ENCODE assay signal across 23 cellular contexts in the genomic region with DNA sequence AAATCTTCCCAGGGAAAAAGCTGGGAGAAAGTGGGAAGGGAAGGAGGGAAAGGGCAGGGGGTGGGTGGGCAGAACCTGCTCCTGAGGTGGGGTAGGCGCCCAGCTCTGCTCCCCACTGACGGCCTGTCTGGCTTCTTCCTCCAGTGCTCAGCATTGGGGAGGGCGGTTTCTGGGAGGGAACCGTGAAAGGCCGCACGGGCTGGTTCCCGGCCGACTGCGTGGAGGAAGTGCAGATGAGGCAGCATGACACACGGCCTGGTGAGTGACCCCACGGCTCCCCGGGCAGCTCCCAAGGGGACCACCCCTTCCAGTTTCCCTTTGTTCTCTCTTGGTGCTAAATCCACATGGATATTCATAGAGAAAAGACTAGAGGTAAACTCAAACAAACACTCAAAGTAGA. TPM values are rescaled to one million over a fixed set of nuclear protein-coding genes. Genes with fewer than 3 reads are reported as not detected.
DNase-seq lines count a peak whose midpoint lies in the region; ATAC-seq and TF ChIP-seq lines count a peak whose summit lies in the region.
"Had no signal": no experiment of that assay in that cellular context is flagged by ENCODE, and none has a peak within 500 bp of the region (broad histone marks: within the 10 kb centered on the region; RNA-seq: fewer than 3 reads in every experiment).

No MANE protein-coding gene starts in this region.

- peak; percentile 31 for DNase-seq in Right ventricle myocardium inferior (ENCODE audit: missing footprints)
- no peak for DNase-seq in right atrium auricular region (ENCODE audit: low spot score)
- peak; percentile 66 for DNase-seq in cardiac septum (ENCODE audit: low spot score)
- no peak for DNase-seq in type B pancreatic cell (ENCODE audit: extremely low spot score, unreplicated experiment)
- DNase-seq in PC-9: no peak
- DNase-seq: activated gamma-delta T cell; CD4-positive, alpha-beta memory T cell; effector CD4-positive, alpha-beta T cell; mammary epithelial cell; NCI-H1930; NCI-H510A; nucleus accumbens; stimulated activated naive CD4-positive, alpha-beta T cell; uterus had no signal

- ATAC-seq in Right ventricle myocardium inferior: no peak
- ATAC-seq in GM19328 (IDR thresholded peaks at IDR 0.05; ENCODE audit: unreplicated experiment): no peak
- ATAC-seq in GM19351 (IDR thresholded peaks at IDR 0.05; ENCODE audit: unreplicated experiment): no peak
- ATAC-seq: body of pancreas had no signal

- H3K4me2 ChIP-seq in neural cell (ENCODE audit: low read length) (no peak overlapping the region), PC-9 (no peak overlapping the region)

- H4K20me1 ChIP-seq in neural cell (ENCODE audit: insufficient read depth): no peaks in the 10 kb centered on the region
- H4K20me1 ChIP-seq in PC-9 (ENCODE audit: insufficient read depth): no peaks in the 10 kb centered on the region

- H3K36me3 ChIP-seq in right atrium auricular region (no peaks in the 10 kb centered on the region), neural cell (ENCODE audit: insufficient read depth, low read length) (no peaks in the 10 kb centered on the region), PC-9 (ENCODE audit: low read depth) (no peaks in the 10 kb centered on the region)
- H3K36me3 ChIP-seq: uterus had no signal

- H3K9me3 ChIP-seq in right atrium auricular region (no peaks in the 10 kb centered on the region), neural cell (ENCODE audit: low read length) (no peaks in the 10 kb centered on the region), PC-9 (ENCODE audit: insufficient read depth, low read depth) (no peaks in the 10 kb centered on the region)
- H3K9me3 ChIP-seq: body of pancreas, uterus had no signal

- CTCF ChIA-PET in PC-9 (lab: Charles Lee): no interaction called here

- H3K4me1 ChIP-seq in right atrium auricular region (peaks cover 0 to 34% of the 10 kb centered on the region in 2 donors), PC-9 (replicated peaks; ENCODE audit: insufficient read depth) (0 out of 2 replicates have a peak, but pooled peaks cover 4% of the 10 kb centered on the region)

- H2AFZ ChIP-seq in neural cell (ENCODE audit: low read depth, low read length) (no peak overlapping the region), PC-9 (no peak overlapping the region)

- peaks cover 4% of the 10 kb centered on the region for H3F3A ChIP-seq in neural cell (ENCODE audit: insufficient read depth, low read length, poor library complexity, severe bottlenecking)
- peaks cover 16% of the 10 kb centered on the region; the same call in 1 of the 2 replicates for H3F3A ChIP-seq in PC-9 (ENCODE audit: insufficient read depth, low read depth)

- H3K79me2 ChIP-seq in neural cell (replicated peaks; ENCODE audit: insufficient read depth, low read length) (no peaks in the 10 kb centered on the region), PC-9 (ENCODE audit: low read depth) (no peaks in the 10 kb centered on the region)

- no peak for TF ChIP-seq RAD21 in neural cell (conservative IDR thresholded peaks at IDR 0.05)

- no peaks in the 10 kb centered on the region for H3K9me3 Mint-ChIP-seq in type B pancreatic cell
- H3K9me3 Mint-ChIP-seq: CD4-positive, alpha-beta memory T cell had no signal

- H3K27ac Mint-ChIP-seq in type B pancreatic cell: peak overlapping the region; percentile 21
- H3K27ac Mint-ChIP-seq: CD4-positive, alpha-beta memory T cell had no signal

- TF ChIP-seq CTCF in right atrium auricular region (IDR thresholded peaks at IDR 0.05) (no peak), neural cell (IDR thresholded peaks at IDR 0.05; ENCODE audit: poor library complexity, severe bottlenecking) (no peak), type B pancreatic cell (conservative IDR thresholded peaks at IDR 0.05) (no peak), PC-9 (conservative IDR thresholded peaks at IDR 0.05) (no peak)

- intact Hi-C loops in Right ventricle myocardium inferior (cut with DNase I) (no loop called here), cardiac septum (cut with DNase I) (no loop called here), PC-9 (cut with micrococcal nuclease; ENCODE audit: unreplicated experiment) (no loop called here)

- H3K27ac ChIP-seq in right atrium auricular region (no peak overlapping the region), neural cell (ENCODE audit: low read length) (no peak overlapping the region), PC-9 (no peak overlapping the region)
- H3K27ac ChIP-seq: body of pancreas, uterus had no signal

- peaks cover 7% of the 10 kb centered on the region for H3K36me3 Mint-ChIP-seq in type B pancreatic cell
- H3K36me3 Mint-ChIP-seq: CD4-positive, alpha-beta memory T cell had no signal

- TF ChIP-seq EP300 in neural cell (conservative IDR thresholded peaks at IDR 0.05; ENCODE audit: poor library complexity, severe bottlenecking): no peak

- H3K9me2 ChIP-seq in neural cell (ENCODE audit: insufficient read depth, low read length) (no peaks in the 10 kb centered on the region), PC-9 (ENCODE audit: insufficient read depth) (no peaks in the 10 kb centered on the region)

- peak overlapping the region; percentile 77 for H3K4me3 Mint-ChIP-seq in type B pancreatic cell
- H3K4me3 Mint-ChIP-seq: CD4-positive, alpha-beta memory T cell had no signal

- no peak overlapping the region for H3K9ac ChIP-seq in neural cell (ENCODE audit: low read length)

- POLR2A ChIA-PET in PC-9 (lab: Charles Lee; ENCODE audit: unreplicated experiment): no interaction called here

- peaks cover 15% of the 10 kb centered on the region for H3K4me1 Mint-ChIP-seq in type B pancreatic cell (ENCODE audit: unreplicated experiment)

- H3K4me3 ChIP-seq in right atrium auricular region (no peak overlapping the region), neural cell (ENCODE audit: low read length) (peak overlapping the region; percentile 73), PC-9 (no peak overlapping the region)
- H3K4me3 ChIP-seq: body of pancreas, uterus had no signal

- H3K27me3 Mint-ChIP-seq in type B pancreatic cell: peaks cover 3% of the 10 kb centered on the region

- BruUV-seq in PC-9 (replicated peaks; lab: Mats Ljungman, UMichigan): no TSS peak

- no peaks in the 10 kb centered on the region for H3K27me3 ChIP-seq in right atrium auricular region
- H3K27me3 ChIP-seq in neural cell (ENCODE audit: insufficient read depth, low read depth, low read length): no peaks in the 10 kb centered on the region
- H3K27me3 ChIP-seq in PC-9 (ENCODE audit: insufficient read depth, low read depth): no peaks in the 10 kb centered on the region
- H3K27me3 ChIP-seq: body of pancreas had no signal

TF ChIP-seq in neural cell, 6 proteins besides CTCF, POLR2A, EP300 and RAD21:
- TF ChIP-seq TAF1 (IDR thresholded peaks at IDR 0.05; ENCODE audit: low read depth): no peak
- no peak for TF ChIP-seq SMC3 (conservative IDR thresholded peaks at IDR 0.05; ENCODE audit: poor library complexity)
- no peak for TF ChIP-seq MXI1 (conservative IDR thresholded peaks at IDR 0.05; ENCODE audit: poor library complexity, severe bottlenecking)
- TF ChIP-seq POLR2AphosphoS5 (IDR thresholded peaks at IDR 0.05): no peak
- TF ChIP-seq EZH2 (IDR thresholded peaks at IDR 0.05; ENCODE audit: borderline replicate concordance, insufficient read depth, low read length, poor library complexity, severe bottlenecking): no peak
- TF ChIP-seq, protein P1, sequence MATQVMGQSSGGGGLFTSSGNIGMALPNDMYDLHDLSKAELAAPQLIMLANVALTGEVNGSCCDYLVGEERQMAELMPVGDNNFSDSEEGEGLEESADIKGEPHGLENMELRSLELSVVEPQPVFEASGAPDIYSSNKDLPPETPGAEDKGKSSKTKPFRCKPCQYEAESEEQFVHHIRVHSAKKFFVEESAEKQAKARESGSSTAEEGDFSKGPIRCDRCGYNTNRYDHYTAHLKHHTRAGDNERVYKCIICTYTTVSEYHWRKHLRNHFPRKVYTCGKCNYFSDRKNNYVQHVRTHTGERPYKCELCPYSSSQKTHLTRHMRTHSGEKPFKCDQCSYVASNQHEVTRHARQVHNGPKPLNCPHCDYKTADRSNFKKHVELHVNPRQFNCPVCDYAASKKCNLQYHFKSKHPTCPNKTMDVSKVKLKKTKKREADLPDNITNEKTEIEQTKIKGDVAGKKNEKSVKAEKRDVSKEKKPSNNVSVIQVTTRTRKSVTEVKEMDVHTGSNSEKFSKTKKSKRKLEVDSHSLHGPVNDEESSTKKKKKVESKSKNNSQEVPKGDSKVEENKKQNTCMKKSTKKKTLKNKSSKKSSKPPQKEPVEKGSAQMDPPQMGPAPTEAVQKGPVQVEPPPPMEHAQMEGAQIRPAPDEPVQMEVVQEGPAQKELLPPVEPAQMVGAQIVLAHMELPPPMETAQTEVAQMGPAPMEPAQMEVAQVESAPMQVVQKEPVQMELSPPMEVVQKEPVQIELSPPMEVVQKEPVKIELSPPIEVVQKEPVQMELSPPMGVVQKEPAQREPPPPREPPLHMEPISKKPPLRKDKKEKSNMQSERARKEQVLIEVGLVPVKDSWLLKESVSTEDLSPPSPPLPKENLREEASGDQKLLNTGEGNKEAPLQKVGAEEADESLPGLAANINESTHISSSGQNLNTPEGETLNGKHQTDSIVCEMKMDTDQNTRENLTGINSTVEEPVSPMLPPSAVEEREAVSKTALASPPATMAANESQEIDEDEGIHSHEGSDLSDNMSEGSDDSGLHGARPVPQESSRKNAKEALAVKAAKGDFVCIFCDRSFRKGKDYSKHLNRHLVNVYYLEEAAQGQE (IDR thresholded peaks at IDR 0.05; ENCODE audit: borderline replicate concordance): no peak
TF ChIP-seq in neural cell: peak in this region for 0.

RNA-seq across cellular contexts. Expression of a gene that starts 25.9 kb away (rescaled TPM):
- total RNA-seq in Right ventricle myocardium inferior (22.2 TPM), right atrium auricular region (10 to 100 TPM in 1 of 2 donors, 1 to 10 TPM in 1; 8.2 to 12.3 TPM), cardiac septum (25.9 TPM), type B pancreatic cell (ENCODE audit: low replicate concordance) (6.8 and 13.1 TPM in 2 replicates), PC-9 (2021) (5.8 and 7.6 TPM in 2 replicates)
- polyA plus RNA-seq in neural cell: 5.5 and 6.3 TPM in 2 replicates
- 9.6 and 9.7 TPM in 2 replicates for polyA minus RNA-seq in neural cell
- total RNA-seq: CD4-positive, alpha-beta memory T cell had no signal
- polyA plus RNA-seq: CD4-positive, alpha-beta memory T cell had no signal

RNA-seq across cellular contexts. Expression of a gene that starts 39.5 kb away (rescaled TPM):
- total RNA-seq in Right ventricle myocardium inferior: 0.27 TPM
- total RNA-seq in right atrium auricular region: under 1 TPM in 1 of 2 donors, not detected in 1; 0.39 TPM
- total RNA-seq in cardiac septum: 0.40 TPM
- not detected in 2 replicates for polyA plus RNA-seq in neural cell
- not detected in 2 replicates for polyA minus RNA-seq in neural cell
- 0.19 and 0.22 TPM in 2 replicates for total RNA-seq in type B pancreatic cell (ENCODE audit: low replicate concordance)
- 0.28 TPM in 1 of 2 replicates, not detected in the other for total RNA-seq in PC-9 (2021)
- total RNA-seq: A673; body of pancreas; CD4-positive, alpha-beta memory T cell; Daoy; HT1080; M059J; mammary epithelial cell had no signal
- polyA plus RNA-seq: CD4-positive, alpha-beta memory T cell; H1; mammary epithelial cell had no signal

Comparison
In these comparisons a context has a peak if more than half of its experiments do, and no peak if none do; other contexts are left out.
1. DNase-seq: peak in Right ventricle myocardium inferior (single experiment) and cardiac septum (single experiment); none in right atrium auricular region (single experiment), type B pancreatic cell (single experiment) and PC-9 (0 of 2).